Comparison of ENCODE assay signal across 1 cellular context in the genomic region with DNA sequence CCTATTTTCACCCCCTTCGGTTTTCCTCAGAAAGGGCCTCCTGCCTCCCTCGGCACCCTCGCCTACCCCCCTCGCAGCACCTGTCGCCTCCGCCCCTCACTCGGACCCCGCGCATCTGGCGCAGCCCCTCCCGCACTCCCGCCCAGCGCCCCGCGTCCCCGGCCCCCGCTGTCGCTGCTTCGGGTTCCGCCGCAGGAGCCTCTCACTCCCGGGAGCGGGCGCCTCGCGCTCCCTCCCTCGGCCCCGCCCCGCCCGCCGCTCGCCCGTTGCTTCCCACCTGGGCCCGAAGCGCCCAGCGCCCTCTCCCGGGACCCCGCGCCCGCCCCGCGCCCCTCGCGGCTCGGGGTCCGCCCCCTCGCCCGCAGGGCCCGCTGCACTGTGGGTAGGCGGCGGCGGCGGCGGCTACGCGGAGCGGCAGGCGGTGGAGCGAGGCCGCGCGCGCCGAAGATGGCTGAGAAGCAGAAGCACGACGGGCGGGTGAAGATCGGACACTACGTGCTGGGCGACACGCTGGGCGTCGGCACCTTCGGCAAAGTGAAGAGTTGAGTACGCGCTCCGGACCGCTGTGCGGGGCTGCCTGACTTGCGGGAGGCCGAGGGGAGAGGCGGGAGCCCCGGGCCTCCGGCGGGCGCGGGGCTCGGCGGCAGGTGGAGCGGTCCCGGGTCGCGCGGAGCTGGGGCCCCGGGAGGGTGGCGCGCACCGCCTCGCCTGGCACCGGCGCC.
A peak's percentile ranks its signal among the peaks of the same experiment; 100 is the strongest.
TF ChIP-seq lines count a peak whose summit lies in the region.

A gene (plus strand): TSS at position 374 of the 722 bp plus-strand sequence. CDS start 74 bp downstream, at position 448.

TF ChIP-seq in HCT116, 20 proteins besides CTCF, POLR2A, EP300 and RAD21 (continued from another document):
- no peak for TF ChIP-seq FOSL1 (IDR thresholded peaks at IDR 0.05; ENCODE audit: low read depth)
- TF ChIP-seq ZFX (IDR thresholded peaks at IDR 0.05): peak; percentile 75
TF ChIP-seq in HCT116: peak in this region for 3.
